In genomic region chr11:67266424-67267187, GRCh38 we compare ENCODE assay signal across 8 cellular contexts. TPM values are rescaled to one million over a fixed set of nuclear protein-coding genes. Genes with fewer than 3 reads are reported as not detected.
A peak's percentile ranks its signal among the peaks of the same experiment; 100 is the strongest.
DNase-seq lines count a peak whose midpoint lies in the region; ATAC-seq and TF ChIP-seq lines count a peak whose summit lies in the region.

Gene GRK2 (plus strand): TSS chr11:67266473. CDS start chr11:67266700, 227 bp downstream.

- intact Hi-C loops in ascending aorta (cut with DNase I), result loop anchor here (1.0 to 5.0 kb wide), 3 partner anchors 23 to 241 kb away; partner anchors contain the start of genes ANKRD13D, CDK2AP2 and PITPNM1

- DNase-seq in NCI-H460 (ENCODE audit: extremely low read depth, low read depth) (no peak), ascending aorta (ENCODE audit: low spot score in 2 of 2) (no peak), hepatocyte (ENCODE audit: low spot score) (peak; percentile 83), retinal pigment epithelial cell (ENCODE audit: low read depth) (no peak), globus pallidus (ENCODE audit: low spot score) (no peak)

- 2% methylated on average over 9 of the region's 110 CpGs for WGBS in hepatocyte (ENCODE audit: low lambda C conversion rate, missing lambda C conversion rate)

- no peak for TF ChIP-seq CTCF in DOHH2 (IDR thresholded peaks at IDR 0.05; ENCODE audit: low read depth, low read length, poor library complexity, severe bottlenecking)
- TF ChIP-seq CTCF in ascending aorta (IDR thresholded peaks at IDR 0.05), result peak in 1 of 3 experiments; percentile 6
- TF ChIP-seq CTCF in hepatocyte (IDR thresholded peaks at IDR 0.05; ENCODE audit: poor library complexity), result no peak
- TF ChIP-seq CTCF in retinal pigment epithelial cell (conservative IDR thresholded peaks at IDR 0.05; ENCODE audit: low read depth, low read length), result no peak

- H3K27me3 ChIP-seq in DOHH2 (ENCODE audit: control insufficient read depth, low read length), result no peaks in the 10 kb centered on the region
- no peaks in the 10 kb centered on the region for H3K27me3 ChIP-seq in ascending aorta
- H3K27me3 ChIP-seq in hepatocyte, result no peaks in the 10 kb centered on the region

- H3K79me2 ChIP-seq in DOHH2 (ENCODE audit: control insufficient read depth, low read length) (peaks cover 58% of the 10 kb centered on the region), hepatocyte (peaks cover 58% of the 10 kb centered on the region)

- H3K4me3 ChIP-seq in DOHH2 (ENCODE audit: low read length) (peak within 1 kb of the TSS; percentile 91), ascending aorta (peak within 1 kb of the TSS; percentile 87 to 99), hepatocyte (peak within 1 kb of the TSS; percentile 96), retinal pigment epithelial cell (ENCODE audit: low read length) (peak within 1 kb of the TSS; percentile 73)

- H3K27ac ChIP-seq in DOHH2 (ENCODE audit: low read depth, low read length) (peak within 1 kb of the TSS; percentile 100), ascending aorta (peak within 1 kb of the TSS; percentile 85 to 91), hepatocyte (peak within 1 kb of the TSS; percentile 87)

- H3K9me2 ChIP-seq in DOHH2 (replicated peaks; ENCODE audit: control insufficient read depth, low read length) (no peaks in the 10 kb centered on the region), hepatocyte (replicated peaks; ENCODE audit: insufficient read depth) (no peaks in the 10 kb centered on the region)

- H3K4me1 ChIP-seq in DOHH2 (ENCODE audit: control insufficient read depth, low read length) (peaks cover 74% of the 10 kb centered on the region), ascending aorta (peaks cover 45 to 49% of the 10 kb centered on the region in 2 donors), hepatocyte (ENCODE audit: insufficient read depth) (peaks cover 29% of the 10 kb centered on the region)

- H3K4me2 ChIP-seq in DOHH2 (ENCODE audit: low read length) (peak within 1 kb of the TSS; percentile 100), hepatocyte (peak within 1 kb of the TSS; percentile 92)

- H3K36me3 ChIP-seq in DOHH2 (ENCODE audit: control insufficient read depth, low read length), result peaks cover 54% of the 10 kb centered on the region
- H3K36me3 ChIP-seq in ascending aorta, result no peaks in the 10 kb centered on the region
- no peaks in the 10 kb centered on the region for H3K36me3 ChIP-seq in hepatocyte (replicated peaks; ENCODE audit: insufficient read depth, low read depth)

- H3F3A ChIP-seq in DOHH2 (ENCODE audit: control insufficient read depth, insufficient read depth), result peaks cover 42% of the 10 kb centered on the region

- H4K20me1 ChIP-seq in DOHH2 (ENCODE audit: control insufficient read depth, insufficient read depth, low read depth, low read length), result peaks cover 4% of the 10 kb centered on the region
- peaks cover 42% of the 10 kb centered on the region for H4K20me1 ChIP-seq in hepatocyte (ENCODE audit: insufficient read depth, poor library complexity, severe bottlenecking)

- ATAC-seq in HG02571 (IDR thresholded peaks at IDR 0.05; ENCODE audit: unreplicated experiment), result peak; percentile 10
- ATAC-seq in GM21717 (IDR thresholded peaks at IDR 0.05; ENCODE audit: unreplicated experiment), result no peak

- H2AFZ ChIP-seq in hepatocyte, result peak within 1 kb of the TSS; percentile 60

- H3K9me3 ChIP-seq in DOHH2 (ENCODE audit: control insufficient read depth, insufficient read depth, low read length) (no peaks in the 10 kb centered on the region), ascending aorta (no peaks in the 10 kb centered on the region), hepatocyte (ENCODE audit: low read depth) (no peaks in the 10 kb centered on the region)

RNA-seq across cellular contexts. Expression of gene GRK2, which starts in this region (rescaled TPM):
- 39.2 and 40.7 TPM in 2 replicates for total RNA-seq in NCI-H460 (2014; rRNA removed; shearing (Covaris generic))
- polyA plus RNA-seq in NCI-H460 (2014; cell fraction: nucleus; rRNA removed), result 80.1 and 123 TPM in 2 replicates
- total RNA-seq in ascending aorta (65.3 TPM), hepatocyte (41.4 and 57.3 TPM in 2 replicates)
- 59.6 and 64.1 TPM in 2 replicates for polyA plus RNA-seq in hepatocyte
